16 cellular contexts compared by ENCODE assay signal in the genomic region with DNA sequence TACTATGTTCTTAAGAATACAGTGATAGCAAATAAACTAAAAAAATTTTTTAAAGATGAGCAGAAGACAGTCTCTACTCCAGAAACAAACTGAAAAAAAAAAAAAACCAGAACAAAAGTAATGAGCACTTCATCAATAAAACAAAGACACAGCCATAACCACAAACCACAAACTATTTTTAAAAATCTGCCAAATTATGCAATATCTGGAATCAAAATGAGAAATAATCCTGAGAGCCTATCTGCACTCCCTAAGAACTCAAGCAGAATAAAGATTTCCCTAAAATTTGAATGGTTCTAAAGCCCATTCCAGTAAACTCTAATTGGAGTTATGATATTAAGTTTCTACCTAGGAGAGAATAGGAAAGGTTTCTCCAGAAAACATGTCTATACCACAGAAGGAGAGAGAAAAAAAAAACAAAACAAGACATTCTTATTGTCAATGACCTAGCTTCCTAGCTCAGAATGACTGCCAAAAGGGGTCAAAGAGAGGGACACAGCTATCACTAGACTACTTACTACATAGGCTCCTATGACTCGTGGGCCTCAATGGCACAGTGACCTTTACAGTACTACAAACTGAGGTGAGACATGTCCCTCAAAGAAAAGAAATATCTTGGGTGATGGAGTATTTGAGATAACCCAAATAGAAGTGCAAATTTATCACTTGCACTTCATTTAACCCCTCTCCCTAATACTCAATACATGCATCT.
DNase-seq lines count a peak whose midpoint lies in the region; ATAC-seq and TF ChIP-seq lines count a peak whose summit lies in the region.
"Had no signal": no experiment of that assay in that cellular context is flagged by ENCODE, and none has a peak within 500 bp of the region (broad histone marks: within the 10 kb centered on the region; RNA-seq: fewer than 3 reads in every experiment).

No MANE protein-coding gene starts in this region.

- no peak overlapping the region for H3K27ac Mint-ChIP-seq in activated naive CD4-positive, alpha-beta T cell treated with anti-CD3 and anti-CD28 coated beads for 36 hours
- peak overlapping the region; percentile 4 for H3K27ac Mint-ChIP-seq in stimulated activated naive B cell treated with anti-CD40 and anti-IgM and Interleukin-4, amounts not matched to agents 10 μg/mL and 1 μg/mL and 100 μg/mL, for 72 hours
- H3K27ac Mint-ChIP-seq: WTC11 had no signal

- H3K4me3 Mint-ChIP-seq in activated naive CD4-positive, alpha-beta T cell treated with anti-CD3 and anti-CD28 coated beads for 36 hours: no peak overlapping the region
- no peak overlapping the region for H3K4me3 Mint-ChIP-seq in stimulated activated naive B cell treated with anti-CD40 and anti-IgM and Interleukin-4, amounts not matched to agents 10 μg/mL and 1 μg/mL and 100 μg/mL, for 72 hours
- H3K4me3 Mint-ChIP-seq: WTC11 had no signal

- peaks cover 2% of the 10 kb centered on the region for H3K27me3 Mint-ChIP-seq in activated naive CD4-positive, alpha-beta T cell treated with anti-CD3 and anti-CD28 coated beads for 36 hours (ENCODE audit: low read depth)
- H3K27me3 Mint-ChIP-seq in stimulated activated naive B cell treated with anti-CD40 and anti-IgM and Interleukin-4, amounts not matched to agents 10 μg/mL and 1 μg/mL and 100 μg/mL, for 72 hours: no peaks in the 10 kb centered on the region

- no peak for ATAC-seq in stimulated activated naive B cell treated with anti-CD40 and anti-IgM and Interleukin-4, amounts not matched to agents 10 μg/mL and 1 μg/mL and 100 μg/mL, for 72 hours (replicated peaks)
- ATAC-seq in GM18517 (IDR thresholded peaks at IDR 0.05; ENCODE audit: unreplicated experiment): no peak
- no peak for ATAC-seq in HG03565 (IDR thresholded peaks at IDR 0.05; ENCODE audit: unreplicated experiment)
- ATAC-seq: mucosa of descending colon, WTC11 had no signal

- H3K4me3 ChIP-seq in choroid plexus epithelial cell (ENCODE audit: low read depth, low read length): no peak overlapping the region
- H3K4me3 ChIP-seq: esophagus squamous epithelium, mucosa of descending colon, prostate gland had no signal

- no peak for TF ChIP-seq CTCF in choroid plexus epithelial cell (conservative IDR thresholded peaks at IDR 0.05; ENCODE audit: low read depth, low read length)

- peaks cover 31% of the 10 kb centered on the region for H3K36me3 Mint-ChIP-seq in activated naive CD4-positive, alpha-beta T cell treated with anti-CD3 and anti-CD28 coated beads for 36 hours (ENCODE audit: low read depth)
- H3K36me3 Mint-ChIP-seq in stimulated activated naive B cell treated with anti-CD40 and anti-IgM and Interleukin-4, amounts not matched to agents 10 μg/mL and 1 μg/mL and 100 μg/mL, for 72 hours: peaks cover 47 to 52% of the 10 kb centered on the region in 2 donors

- H3K9me3 Mint-ChIP-seq in activated naive CD4-positive, alpha-beta T cell treated with anti-CD3 and anti-CD28 coated beads for 36 hours: peaks cover 33% of the 10 kb centered on the region
- peaks cover 31 to 34% of the 10 kb centered on the region in 2 donors for H3K9me3 Mint-ChIP-seq in stimulated activated naive B cell treated with anti-CD40 and anti-IgM and Interleukin-4, amounts not matched to agents 10 μg/mL and 1 μg/mL and 100 μg/mL, for 72 hours

- peaks cover 19% of the 10 kb centered on the region for H3K4me1 Mint-ChIP-seq in activated naive CD4-positive, alpha-beta T cell treated with anti-CD3 and anti-CD28 coated beads for 36 hours (ENCODE audit: low read depth)
- peaks cover 8 to 14% of the 10 kb centered on the region in 2 donors for H3K4me1 Mint-ChIP-seq in stimulated activated naive B cell treated with anti-CD40 and anti-IgM and Interleukin-4, amounts not matched to agents 10 μg/mL and 1 μg/mL and 100 μg/mL, for 72 hours

- CTCF ChIA-PET in activated naive CD4-positive, alpha-beta T cell treated with anti-CD3 and anti-CD28 coated beads for 36 hours (lab: Charles Lee): no interaction called here

- peak; percentile 7 for DNase-seq in activated naive CD4-positive, alpha-beta T cell treated with anti-CD3 and anti-CD28 coated beads for 36 hours
- no peak for DNase-seq in activated naive CD4-positive, alpha-beta T cell (lab: John Stamatoyannopoulos, UW)
- DNase-seq in NOMO-1 treated with DMSO at 0.1 percent for 48 hours (lab: John Stamatoyannopoulos, UW; ENCODE audit: unreplicated experiment): peak; percentile 72
- peak; percentile 54 for DNase-seq in choroid plexus epithelial cell (ENCODE audit: low read depth)
- no peak for DNase-seq in stimulated activated naive B cell treated with anti-CD40 and anti-IgM and Interleukin-4, amounts not matched to agents 10 μg/mL and 1 μg/mL and 100 μg/mL, for 72 hours
- DNase-seq in stimulated activated CD4-positive, alpha-beta T cell treated with anti-CD3 and anti-CD28 coated beads, Interleukin-4, amount 100 ng/mL, for 4 hours: no peak
- DNase-seq: DMS79, esophagus squamous epithelium, immature natural killer cell, mucosa of descending colon, NCI-H748 treated with DMSO at 0.1 percent for 48 hours, SK-N-SH had no signal

- intact Hi-C loops in activated naive CD4-positive, alpha-beta T cell treated with anti-CD3 and anti-CD28 coated beads for 36 hours (cut with micrococcal nuclease): no loop called here

Comparison
In these comparisons a context has a peak if more than half of its experiments do, and no peak if none do; other contexts are left out.
1. DNase-seq: peak in activated naive CD4-positive, alpha-beta T cell treated with anti-CD3 and anti-CD28 coated beads for 36 hours (single experiment), NOMO-1 treated with DMSO at 0.1 percent for 48 hours (single experiment) and choroid plexus epithelial cell (single experiment); none in activated naive CD4-positive, alpha-beta T cell (0 of 4), stimulated activated naive B cell treated with anti-CD40 and anti-IgM and Interleukin-4, amounts not matched to agents 10 μg/mL and 1 μg/mL and 100 μg/mL, for 72 hours (single experiment) and stimulated activated CD4-positive, alpha-beta T cell treated with anti-CD3 and anti-CD28 coated beads, Interleukin-4, amount 100 ng/mL, for 4 hours (0 of 2).